ENCODE assay signal across 9 cellular contexts in the genomic region with DNA sequence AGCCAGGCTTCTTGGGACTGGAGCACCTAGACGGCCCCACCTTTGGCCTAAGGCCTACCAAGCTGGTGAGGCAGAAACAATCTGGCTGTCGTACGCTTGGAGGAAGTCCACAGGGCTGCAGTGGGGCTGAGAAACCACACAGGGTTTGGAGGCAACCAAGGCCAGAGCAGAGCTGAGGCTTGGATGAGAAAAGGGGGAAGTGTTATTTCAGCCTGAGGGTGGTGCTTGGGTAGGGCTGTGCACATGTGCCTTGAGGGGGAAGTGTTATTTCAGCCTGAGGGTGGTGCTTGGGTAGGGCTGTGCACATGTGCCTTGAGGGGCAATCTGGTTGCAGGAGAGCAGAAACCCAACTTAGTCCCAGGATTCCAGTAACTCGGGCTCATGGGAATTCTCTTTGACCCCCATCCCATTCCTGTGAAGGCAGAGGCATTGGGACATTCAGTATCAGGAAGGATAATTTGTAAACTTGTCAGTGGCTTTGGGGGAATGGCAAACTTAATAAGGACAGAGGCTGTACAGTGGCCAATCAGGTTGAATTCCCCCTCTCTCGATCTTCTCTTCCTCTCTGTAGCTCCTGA. TPM values are rescaled to one million over a fixed set of nuclear protein-coding genes. Genes with fewer than 3 reads are reported as not detected.
A peak's percentile ranks its signal among the peaks of the same experiment; 100 is the strongest.
DNase-seq lines count a peak whose midpoint lies in the region; ATAC-seq and TF ChIP-seq lines count a peak whose summit lies in the region.
"Had no signal": no experiment of that assay in that cellular context is flagged by ENCODE, and none has a peak within 500 bp of the region (broad histone marks: within the 10 kb centered on the region; RNA-seq: fewer than 3 reads in every experiment).

No MANE protein-coding gene starts in this region.

- H3K27ac ChIP-seq in thymus (ENCODE audit: low read depth), result peak overlapping the region; percentile 44

- peaks cover 54% of the 10 kb centered on the region for H3K27me3 Mint-ChIP-seq in WTC11 (ENCODE audit: low read depth)

- peak overlapping the region; percentile 68 for H3K9ac ChIP-seq in iPS-15b (ENCODE audit: low read depth, low read length)

- peaks cover 23% of the 10 kb centered on the region for H3K4me1 Mint-ChIP-seq in WTC11

- H3K4me3 Mint-ChIP-seq in WTC11, result peak overlapping the region; percentile 61

- no peaks in the 10 kb centered on the region for H3K9me3 ChIP-seq in iPS-15b (ENCODE audit: control insufficient read depth, insufficient read depth, low read length)
- no peaks in the 10 kb centered on the region for H3K9me3 ChIP-seq in thymus (ENCODE audit: control insufficient read depth)

- CTCF ChIA-PET in WTC11 (lab: Charles Lee), result interaction anchor here (1.5 to 1.8 kb wide), 3 partner anchors 8 to 100 kb away, joined by 4 to 6 read pairs (median 5); a partner anchor contains a TSS

- POLR2A ChIA-PET in WTC11 (lab: Charles Lee), result interaction anchor here (0.6 kb wide), 1 partner anchor 47 kb away, joined by 3 read pairs; no protein-coding TSS in a partner anchor

- H3K27me3 ChIP-seq in iPS-15b (ENCODE audit: control insufficient read depth, insufficient read depth, low read length) (peaks cover 39% of the 10 kb centered on the region), thymus (ENCODE audit: control insufficient read depth, insufficient read depth) (peaks cover under 1% of the 10 kb centered on the region)

- H3K36me3 ChIP-seq in iPS-15b (ENCODE audit: control insufficient read depth, insufficient read depth, low read length) (no peaks in the 10 kb centered on the region), thymus (ENCODE audit: control insufficient read depth, insufficient read depth) (no peaks in the 10 kb centered on the region)

- H3K4me1 ChIP-seq in iPS-15b (ENCODE audit: control insufficient read depth, insufficient read depth, low read length) (peaks cover 19% of the 10 kb centered on the region), thymus (ENCODE audit: control insufficient read depth, insufficient read depth, low read length) (peaks cover 8% of the 10 kb centered on the region)

- H3K36me3 Mint-ChIP-seq in WTC11, result no peaks in the 10 kb centered on the region

- H3K4me3 ChIP-seq in GM12875 (ENCODE audit: low read depth, low read length) (peak overlapping the region; percentile 75), iPS-15b (ENCODE audit: low read depth, low read length) (peak overlapping the region; percentile 61), thymus (ENCODE audit: low read length) (peak overlapping the region; percentile 77)

- no peaks in the 10 kb centered on the region for H3K9me3 Mint-ChIP-seq in WTC11

- WGBS in thymus, result 13% methylated on average over 5 of the region's 5 CpGs

- DNase-seq in WTC11 (ENCODE audit: low spot score) (no peak), SHP77 treated with DMSO at 0.1 percent for 48 hours (lab: John Stamatoyannopoulos, UW) (no peak), NCI-H2196 treated with DMSO at 0.1 percent for 48 hours (lab: John Stamatoyannopoulos, UW; ENCODE audit: unreplicated experiment) (no peak)

- TF ChIP-seq CTCF in GM12875 (IDR thresholded peaks at IDR 0.05; ENCODE audit: borderline replicate concordance, insufficient read depth, low read depth, low read length) (peak; percentile 6; the same call in 1 of the 2 replicates), WTC11 (IDR thresholded peaks at IDR 0.05) (no peak)

- H3K27ac Mint-ChIP-seq in WTC11, result no peak overlapping the region

- ATAC-seq in GM21390 (IDR thresholded peaks at IDR 0.05; ENCODE audit: unreplicated experiment) (peak; percentile 54), HG03571 (IDR thresholded peaks at IDR 0.05; ENCODE audit: unreplicated experiment) (peak; percentile 61), WTC11 (peak; percentile 2; the same call in 1 of the 2 replicates)

TF ChIP-seq in WTC11, 78 proteins besides CTCF, POLR2A, EP300 and RAD21:
- no peak for TF ChIP-seq NR1H2 (CRISPR knock-in tag; IDR thresholded peaks at IDR 0.05)
- no peak for TF ChIP-seq NFE2L1 (CRISPR knock-in tag; IDR thresholded peaks at IDR 0.05)
- TF ChIP-seq, protein P1, sequence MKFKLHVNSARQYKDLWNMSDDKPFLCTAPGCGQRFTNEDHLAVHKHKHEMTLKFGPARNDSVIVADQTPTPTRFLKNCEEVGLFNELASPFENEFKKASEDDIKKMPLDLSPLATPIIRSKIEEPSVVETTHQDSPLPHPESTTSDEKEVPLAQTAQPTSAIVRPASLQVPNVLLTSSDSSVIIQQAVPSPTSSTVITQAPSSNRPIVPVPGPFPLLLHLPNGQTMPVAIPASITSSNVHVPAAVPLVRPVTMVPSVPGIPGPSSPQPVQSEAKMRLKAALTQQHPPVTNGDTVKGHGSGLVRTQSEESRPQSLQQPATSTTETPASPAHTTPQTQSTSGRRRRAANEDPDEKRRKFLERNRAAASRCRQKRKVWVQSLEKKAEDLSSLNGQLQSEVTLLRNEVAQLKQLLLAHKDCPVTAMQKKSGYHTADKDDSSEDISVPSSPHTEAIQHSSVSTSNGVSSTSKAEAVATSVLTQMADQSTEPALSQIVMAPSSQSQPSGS (CRISPR knock-in tag; IDR thresholded peaks at IDR 0.05; ENCODE audit: borderline replicate concordance, low read depth), result no peak
- TF ChIP-seq, protein P2, sequence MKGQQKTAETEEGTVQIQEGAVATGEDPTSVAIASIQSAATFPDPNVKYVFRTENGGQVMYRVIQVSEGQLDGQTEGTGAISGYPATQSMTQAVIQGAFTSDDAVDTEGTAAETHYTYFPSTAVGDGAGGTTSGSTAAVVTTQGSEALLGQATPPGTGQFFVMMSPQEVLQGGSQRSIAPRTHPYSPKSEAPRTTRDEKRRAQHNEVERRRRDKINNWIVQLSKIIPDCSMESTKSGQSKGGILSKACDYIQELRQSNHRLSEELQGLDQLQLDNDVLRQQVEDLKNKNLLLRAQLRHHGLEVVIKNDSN (CRISPR knock-in tag; IDR thresholded peaks at IDR 0.05), result no peak
- TF ChIP-seq GRHL2 (CRISPR knock-in tag; IDR thresholded peaks at IDR 0.05; ENCODE audit: insufficient replicate concordance, severe bottlenecking), result no peak
- no peak for TF ChIP-seq CREM (CRISPR knock-in tag; IDR thresholded peaks at IDR 0.05)
- TF ChIP-seq, protein P3, sequence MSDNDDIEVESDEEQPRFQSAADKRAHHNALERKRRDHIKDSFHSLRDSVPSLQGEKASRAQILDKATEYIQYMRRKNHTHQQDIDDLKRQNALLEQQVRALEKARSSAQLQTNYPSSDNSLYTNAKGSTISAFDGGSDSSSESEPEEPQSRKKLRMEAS (CRISPR knock-in tag; IDR thresholded peaks at IDR 0.05), result no peak
- no peak for TF ChIP-seq ZNF263 (CRISPR knock-in tag; IDR thresholded peaks at IDR 0.05; ENCODE audit: low read depth)
- TF ChIP-seq FOXK1 (CRISPR knock-in tag; IDR thresholded peaks at IDR 0.05), result no peak
- no peak for TF ChIP-seq ZNF423 (CRISPR knock-in tag; IDR thresholded peaks at IDR 0.05)
- no peak for TF ChIP-seq ETV6 (CRISPR knock-in tag; IDR thresholded peaks at IDR 0.05)
- TF ChIP-seq, protein P4, sequence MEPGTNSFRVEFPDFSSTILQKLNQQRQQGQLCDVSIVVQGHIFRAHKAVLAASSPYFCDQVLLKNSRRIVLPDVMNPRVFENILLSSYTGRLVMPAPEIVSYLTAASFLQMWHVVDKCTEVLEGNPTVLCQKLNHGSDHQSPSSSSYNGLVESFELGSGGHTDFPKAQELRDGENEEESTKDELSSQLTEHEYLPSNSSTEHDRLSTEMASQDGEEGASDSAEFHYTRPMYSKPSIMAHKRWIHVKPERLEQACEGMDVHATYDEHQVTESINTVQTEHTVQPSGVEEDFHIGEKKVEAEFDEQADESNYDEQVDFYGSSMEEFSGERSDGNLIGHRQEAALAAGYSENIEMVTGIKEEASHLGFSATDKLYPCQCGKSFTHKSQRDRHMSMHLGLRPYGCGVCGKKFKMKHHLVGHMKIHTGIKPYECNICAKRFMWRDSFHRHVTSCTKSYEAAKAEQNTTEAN (CRISPR knock-in tag; IDR thresholded peaks at IDR 0.05), result no peak
- TF ChIP-seq MXD4 (CRISPR knock-in tag; IDR thresholded peaks at IDR 0.05; ENCODE audit: borderline replicate concordance), result no peak
- no peak for TF ChIP-seq GTF2I (CRISPR knock-in tag; conservative IDR thresholded peaks at IDR 0.05)
- no peak for TF ChIP-seq ATF1 (CRISPR knock-in tag; IDR thresholded peaks at IDR 0.05)
- TF ChIP-seq, protein P5, sequence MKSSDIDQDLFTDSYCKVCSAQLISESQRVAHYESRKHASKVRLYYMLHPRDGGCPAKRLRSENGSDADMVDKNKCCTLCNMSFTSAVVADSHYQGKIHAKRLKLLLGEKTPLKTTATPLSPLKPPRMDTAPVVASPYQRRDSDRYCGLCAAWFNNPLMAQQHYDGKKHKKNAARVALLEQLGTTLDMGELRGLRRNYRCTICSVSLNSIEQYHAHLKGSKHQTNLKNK (CRISPR knock-in tag; IDR thresholded peaks at IDR 0.05), result no peak
- TF ChIP-seq, protein P6, sequence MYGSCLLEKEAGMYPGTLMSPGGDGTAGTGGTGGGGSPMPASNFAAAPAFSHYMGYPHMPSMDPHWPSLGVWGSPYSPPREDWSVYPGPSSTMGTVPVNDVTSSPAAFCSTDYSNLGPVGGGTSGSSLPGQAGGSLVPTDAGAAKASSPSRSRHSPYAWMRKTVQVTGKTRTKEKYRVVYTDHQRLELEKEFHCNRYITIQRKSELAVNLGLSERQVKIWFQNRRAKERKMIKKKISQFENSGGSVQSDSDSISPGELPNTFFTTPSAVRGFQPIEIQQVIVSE (CRISPR knock-in tag; IDR thresholded peaks at IDR 0.05; ENCODE audit: borderline replicate concordance), result no peak
- TF ChIP-seq, protein P7, sequence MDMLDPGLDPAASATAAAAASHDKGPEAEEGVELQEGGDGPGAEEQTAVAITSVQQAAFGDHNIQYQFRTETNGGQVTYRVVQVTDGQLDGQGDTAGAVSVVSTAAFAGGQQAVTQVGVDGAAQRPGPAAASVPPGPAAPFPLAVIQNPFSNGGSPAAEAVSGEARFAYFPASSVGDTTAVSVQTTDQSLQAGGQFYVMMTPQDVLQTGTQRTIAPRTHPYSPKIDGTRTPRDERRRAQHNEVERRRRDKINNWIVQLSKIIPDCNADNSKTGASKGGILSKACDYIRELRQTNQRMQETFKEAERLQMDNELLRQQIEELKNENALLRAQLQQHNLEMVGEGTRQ (CRISPR knock-in tag; IDR thresholded peaks at IDR 0.05), result no peak
- TF ChIP-seq, protein P8, sequence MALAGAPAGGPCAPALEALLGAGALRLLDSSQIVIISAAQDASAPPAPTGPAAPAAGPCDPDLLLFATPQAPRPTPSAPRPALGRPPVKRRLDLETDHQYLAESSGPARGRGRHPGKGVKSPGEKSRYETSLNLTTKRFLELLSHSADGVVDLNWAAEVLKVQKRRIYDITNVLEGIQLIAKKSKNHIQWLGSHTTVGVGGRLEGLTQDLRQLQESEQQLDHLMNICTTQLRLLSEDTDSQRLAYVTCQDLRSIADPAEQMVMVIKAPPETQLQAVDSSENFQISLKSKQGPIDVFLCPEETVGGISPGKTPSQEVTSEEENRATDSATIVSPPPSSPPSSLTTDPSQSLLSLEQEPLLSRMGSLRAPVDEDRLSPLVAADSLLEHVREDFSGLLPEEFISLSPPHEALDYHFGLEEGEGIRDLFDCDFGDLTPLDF (CRISPR knock-in tag; IDR thresholded peaks at IDR 0.05), result no peak

RNA-seq across cellular contexts. Expression of a gene that starts 1.0 kb away (rescaled TPM):
- 19.2 to 21.5 TPM (median 21.1 TPM) in 3 replicates for total RNA-seq in WTC11 (2021)
- polyA plus RNA-seq in thymus, result 8.2 TPM

RNA-seq across cellular contexts. Expression of a gene that starts 8.1 kb away (rescaled TPM):
- total RNA-seq in WTC11 (2021), result 0.09 to 0.14 TPM (median 0.13 TPM) in 3 replicates
- 0.14 TPM for polyA plus RNA-seq in thymus
- total RNA-seq: pulmonary artery endothelial cell had no signal

RNA-seq across cellular contexts. Expression of a gene that starts 51.1 kb away (rescaled TPM):
- 482 to 518 TPM (median 514 TPM) in 3 replicates for total RNA-seq in WTC11 (2021)
- polyA plus RNA-seq in thymus, result 115 TPM

RNA-seq across cellular contexts. Expression of a gene that starts 52.2 kb away (rescaled TPM):
- total RNA-seq in WTC11 (2021), result 11.4 to 12.9 TPM (median 12.2 TPM) in 3 replicates
- 15.4 TPM for polyA plus RNA-seq in thymus

Comparison
In these comparisons a context has a peak if more than half of its experiments do, and no peak if none do; other contexts are left out.
1. ATAC-seq: peak in every context shown above with its lines; median percentile 61 in HG03571; 54 in GM21390; 2 in WTC11.